15 cellular contexts compared by ENCODE assay signal in genomic region chr7:133052826-133053225, GRCh38. TPM values are rescaled to one million over a fixed set of nuclear protein-coding genes. Genes with fewer than 3 reads are reported as not detected.
DNase-seq lines count a peak whose midpoint lies in the region; ATAC-seq and TF ChIP-seq lines count a peak whose summit lies in the region.
"Had no signal": no experiment of that assay in that cellular context is flagged by ENCODE, and none has a peak within 500 bp of the region (broad histone marks: within the 10 kb centered on the region; RNA-seq: fewer than 3 reads in every experiment).

No MANE protein-coding gene starts in this region.

- TF ChIP-seq POLR2A in sigmoid colon (IDR thresholded peaks at IDR 0.05) (no peak), lower leg skin (IDR thresholded peaks at IDR 0.05) (no peak)

- H3K9me3 ChIP-seq in SJSA1 (replicated peaks) (no peaks in the 10 kb centered on the region), sigmoid colon (no peaks in the 10 kb centered on the region)

- H3K27ac ChIP-seq in ACC112 (ENCODE audit: low read depth, low read length) (peak overlapping the region; percentile 87), SJSA1 (peak overlapping the region; percentile 85), sigmoid colon (peak overlapping the region; percentile 25 to 71 (median 50))
- H3K27ac ChIP-seq: cardiac muscle cell, PC-9 had no signal

- H3K4me1 ChIP-seq in ACC112 (ENCODE audit: control insufficient read depth, insufficient read depth, low read length, unreplicated experiment): peaks cover 34% of the 10 kb centered on the region
- H3K4me1 ChIP-seq in SJSA1 (replicated peaks): peaks cover 39% of the 10 kb centered on the region
- H3K4me1 ChIP-seq in sigmoid colon: peaks cover 0 to 57% (median 39%) of the 10 kb centered on the region in 4 donors

- TF ChIP-seq CTCF in sigmoid colon (IDR thresholded peaks at IDR 0.05) (no peak), lower leg skin (IDR thresholded peaks at IDR 0.05) (no peak)

- H3K27me3 ChIP-seq in ACC112 (ENCODE audit: insufficient read depth, low read length) (no peaks in the 10 kb centered on the region), SJSA1 (replicated peaks) (no peaks in the 10 kb centered on the region), sigmoid colon (no peaks in the 10 kb centered on the region)
- H3K27me3 ChIP-seq: cardiac muscle cell had no signal

- no peaks in the 10 kb centered on the region for H3K36me3 ChIP-seq in ACC112 (ENCODE audit: insufficient read depth, low read length)
- H3K36me3 ChIP-seq in SJSA1: no peaks in the 10 kb centered on the region
- H3K36me3 ChIP-seq in sigmoid colon: no peaks in the 10 kb centered on the region
- H3K36me3 ChIP-seq: cardiac muscle cell had no signal

- H2AFZ ChIP-seq in ACC112 (ENCODE audit: low read length, unreplicated experiment): no peak overlapping the region
- H2AFZ ChIP-seq: PC-9 had no signal

- peaks cover 66% of the 10 kb centered on the region for H3K79me2 ChIP-seq in ACC112 (ENCODE audit: control insufficient read depth, insufficient read depth, low read length, unreplicated experiment)

- intact Hi-C loops in sigmoid colon (cut with DNase I): no loop called here
- intact Hi-C loops in lower leg skin (cut with DNase I; ENCODE audit: low total_unique reads): no loop called here
- intact Hi-C loops in left colon (cut with DNase I, micrococcal nuclease): no loop called here

- DNase-seq in SJSA1 (ENCODE audit: low read depth in 1 of 2, low spot score in 2 of 2) (no peak), fibroblast of gingiva (ENCODE audit: low read depth) (peak; percentile 24), sigmoid colon (no peak), lower leg skin (ENCODE audit: low spot score in 2 of 2) (no peak), left colon (no peak), occipital lobe (lab: John Stamatoyannopoulos, UW) (no peak)
- no peak for DNase-seq in effector CD8-positive, alpha-beta T cell (lab: John Stamatoyannopoulos, UW)
- DNase-seq: activated T-cell treated with anti-CD3 and anti-CD28 coated beads for 4 hours, islet precursor cell, midbrain, NCI-H1092, NCI-H526, PC-9 had no signal

- TF ChIP-seq EP300 in sigmoid colon (IDR thresholded peaks at IDR 0.05): no peak

- ATAC-seq in left colon: no peak

- H3K4me3 ChIP-seq in ACC112 (ENCODE audit: low read depth, low read length): peak overlapping the region; percentile 10; the same call in 1 of the 2 replicates
- no peak overlapping the region for H3K4me3 ChIP-seq in SJSA1
- H3K4me3 ChIP-seq in sigmoid colon: no peak overlapping the region
- H3K4me3 ChIP-seq in lower leg skin (ENCODE audit: low read depth, poor library complexity, severe bottlenecking): no peak overlapping the region
- H3K4me3 ChIP-seq: cardiac muscle cell, PC-9 had no signal

- WGBS in sigmoid colon, 2 donors: 83 to 88% methylated on average over 2 of the region's 2 CpGs
- WGBS in lower leg skin, 2 donors: 49 to 72% methylated on average over 2 of the region's 2 CpGs

RNA-seq across cellular contexts. Expression of gene CHCHD3, which starts 29.1 kb away (rescaled TPM):
- 150 and 198 TPM in 2 replicates for total RNA-seq in SJSA1 (2014; rRNA removed; shearing (Covaris generic))
- 10 to 100 TPM; 61.7 to 71.7 (median 63.0) TPM for total RNA-seq in sigmoid colon
- 10 to 100 TPM; 63.7 to 93.4 (median 69.4) TPM for polyA plus RNA-seq in sigmoid colon
- 10 to 100 TPM; 27.9 to 39.0 (median 34.5) TPM for total RNA-seq in lower leg skin
- total RNA-seq in left colon: 10 to 100 TPM; 69.3 to 95.6 TPM
- total RNA-seq in occipital lobe: 55.1 TPM
